In the genomic region with DNA sequence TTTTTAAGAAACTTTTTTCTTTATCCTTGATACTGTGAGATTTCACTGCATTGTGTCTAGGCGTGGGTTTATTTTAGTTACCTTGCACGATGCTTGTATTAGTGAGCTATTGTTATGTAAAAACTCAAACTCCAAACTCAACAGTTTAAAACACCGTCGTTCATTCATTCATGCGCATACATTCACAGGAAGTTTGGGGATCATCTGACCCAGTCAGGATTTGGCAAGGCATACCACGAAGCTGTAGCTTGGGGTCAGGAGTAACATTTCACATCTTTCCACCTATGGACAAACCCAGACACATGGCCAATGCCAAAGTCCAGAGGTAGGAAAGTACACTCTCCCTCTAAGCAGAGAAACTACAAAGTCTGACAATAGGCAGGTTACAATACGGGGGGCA, we compare ENCODE assay signal across 16 cellular contexts.
DNase-seq lines count a peak whose midpoint lies in the region; ATAC-seq, FAIRE-seq and TF ChIP-seq lines count a peak whose summit lies in the region.
"Had no signal": no experiment of that assay in that cellular context is flagged by ENCODE, and none has a peak within 500 bp of the region (broad histone marks: within the 10 kb centered on the region; RNA-seq: fewer than 3 reads in every experiment).

No MANE protein-coding gene starts in this region.

- no peaks in the 10 kb centered on the region for H4K20me1 ChIP-seq in H1 (replicated peaks in 1 of 2; ENCODE audit: control insufficient read depth in 1 of 2, insufficient read depth in 2 of 2, low read length in 2 of 2)

- no peak for TF ChIP-seq POLR2A in H1 (IDR thresholded peaks at IDR 0.05; ENCODE audit: control extremely low read depth in 1 of 2, low read depth in 2 of 2, low read length in 2 of 2)

- H2BK20ac ChIP-seq in H1 (ENCODE audit: low read length): no peak overlapping the region

- H3K9me3 ChIP-seq in HUES48 (ENCODE audit: control insufficient read depth, insufficient read depth, low read length) (no peaks in the 10 kb centered on the region), H1 (ENCODE audit: insufficient read depth in 2 of 2, low read depth in 1 of 2, low read length in 1 of 2) (no peaks in the 10 kb centered on the region)
- H3K9me3 ChIP-seq: A549, BE2C had no signal

- WGBS in H1 (ENCODE audit: extremely low coverage in 1 of 2, insufficient coverage in 1 of 2, insufficient read length in 1 of 2, insufficient replicate concordance in 2 of 2, low coverage in 1 of 2, low lambda C conversion rate in 2 of 2, missing lambda C conversion rate in 1 of 2), 2 experiments: 36% methylated on average over 7 of the region's 7 CpGs; no CpG with 5 or more reads in 1 of the 2 experiments

- TF ChIP-seq EP300 in H1 (IDR thresholded peaks at IDR 0.05; ENCODE audit: borderline replicate concordance in 1 of 2, low read depth in 2 of 2, low read length in 2 of 2): no peak

- H2BK15ac ChIP-seq in H1 (ENCODE audit: low read length): no peak overlapping the region

- H3K14ac ChIP-seq in H1 (ENCODE audit: insufficient read length): no peak overlapping the region

- no peaks in the 10 kb centered on the region for H3K36me3 ChIP-seq in HUES48 (ENCODE audit: control insufficient read depth, insufficient read depth, low read length)
- no peaks in the 10 kb centered on the region for H3K36me3 ChIP-seq in H1 (ENCODE audit: control insufficient read depth in 2 of 4, insufficient read depth in 4 of 4, low read length in 3 of 4)
- H3K36me3 ChIP-seq: BE2C had no signal

- H3K9ac ChIP-seq in HUES48 (ENCODE audit: low read depth, low read length) (no peak overlapping the region), H1 (replicated peaks in 1 of 4; ENCODE audit: extremely low read depth in 1 of 4, low read depth in 3 of 4, low read length in 3 of 4) (no peak overlapping the region)

- H3K27me3 ChIP-seq in HUES48 (ENCODE audit: control insufficient read depth, insufficient read depth, low read length) (no peaks in the 10 kb centered on the region), H1 (replicated peaks in 1 of 4; ENCODE audit: control insufficient read depth in 3 of 4, extremely low read depth in 1 of 4, insufficient read depth in 3 of 4, low read length in 3 of 4) (peaks cover 0 to 2% (median 0%) of the 10 kb centered on the region in 4 experiments; a peak in 1 of 7 replicates)
- H3K27me3 ChIP-seq: BE2C had no signal

- H3K27ac ChIP-seq in HUES48 (ENCODE audit: low read depth, low read length): peak overlapping the region; percentile 5
- H3K27ac ChIP-seq in H1 (ENCODE audit: low read depth, low read length): no peak overlapping the region
- H3K27ac ChIP-seq: A549, C4-2B had no signal

- H2BK12ac ChIP-seq in H1 (ENCODE audit: low read depth, low read length): peak overlapping the region; percentile 11; the same call in 1 of the 2 replicates

- ATAC-seq in sciatic nerve (no peak), HG03159 (IDR thresholded peaks at IDR 0.05; ENCODE audit: unreplicated experiment) (no peak)
- ATAC-seq: A549; CD8-positive, alpha-beta T cell; HepG2 had no signal

- peak; percentile 42 for FAIRE-seq in H1 (lab: Jason Lieb, UNC)
- FAIRE-seq: A549, GM19239, HepG2 had no signal

- peak overlapping the region; percentile 5 to 20; a peak in 2 of 4 replicates for H3K4me2 ChIP-seq in H1 (ENCODE audit: insufficient read depth in 1 of 2, low read depth in 2 of 2, low read length in 2 of 2)
- H3K4me2 ChIP-seq: A549 had no signal

- CTCF ChIA-PET in H1 (lab: Charles Lee; ENCODE audit: partially characterized antibody): no interaction called here

- no peak overlapping the region for H3K56ac ChIP-seq in H1 (replicated peaks; ENCODE audit: insufficient read length, low read depth, low read length)

- H4K91ac ChIP-seq in H1 (replicated peaks; ENCODE audit: insufficient read length, low read length): no peak overlapping the region

- no peak overlapping the region for H2AK5ac ChIP-seq in H1 (ENCODE audit: low read depth, low read length)

- H3K23ac ChIP-seq in H1 (ENCODE audit: insufficient read length): no peak overlapping the region

- H3K79me2 ChIP-seq in H1 (ENCODE audit: control insufficient read depth in 1 of 2, insufficient read depth in 2 of 2, low read length in 2 of 2): no peaks in the 10 kb centered on the region

- no peaks in the 10 kb centered on the region for H3K23me2 ChIP-seq in H1 (ENCODE audit: low read depth, low read length)

- H4K5ac ChIP-seq in H1 (ENCODE audit: insufficient read length, low read depth, low read length): no peak overlapping the region

- H3K4ac ChIP-seq in H1 (replicated peaks; ENCODE audit: insufficient read length, low read depth, low read length): no peak overlapping the region

- intact Hi-C loops in cardiac septum (cut with DNase I) (no loop called here), sciatic nerve (cut with DNase I) (no loop called here)

- no peak for TF ChIP-seq RAD21 in H1 (IDR thresholded peaks at IDR 0.05 in 1 of 2, conservative IDR thresholded peaks at IDR 0.05 in 1 of 2; ENCODE audit: low read depth in 2 of 2, low read length in 2 of 2)

- H3K4me3 ChIP-seq in HUES48 (ENCODE audit: low read depth, low read length) (peak overlapping the region; percentile 15), H1 (ENCODE audit: extremely low read depth in 1 of 4, insufficient read depth in 2 of 4, low read depth in 3 of 4, low read length in 4 of 4) (no peak overlapping the region; a peak in 1 of 8 replicates)
- H3K4me3 ChIP-seq: A549 had no signal

- no peak overlapping the region for H2BK120ac ChIP-seq in H1 (replicated peaks; ENCODE audit: low read depth, low read length)

- peaks cover 11% of the 10 kb centered on the region for H3K4me1 ChIP-seq in HUES48 (ENCODE audit: control insufficient read depth, insufficient read depth, low read length)
- H3K4me1 ChIP-seq in H1 (replicated peaks in 1 of 4; ENCODE audit: control insufficient read depth in 3 of 4, insufficient read depth in 4 of 4, low read length in 3 of 4): peaks cover 2 to 4% (median 3%) of the 10 kb centered on the region in 4 experiments; a peak in 5 of 7 replicates
- H3K4me1 ChIP-seq: A549, BE2C had no signal

- DNase-seq in H1 (ENCODE audit: low read depth in 1 of 2, low spot score in 2 of 2) (no peak), iPS-NIHi11 (ENCODE audit: low spot score) (peak; percentile 21), cardiac septum (ENCODE audit: low spot score) (no peak), sciatic nerve (ENCODE audit: low spot score) (no peak), mesenteric fat pad (ENCODE audit: low spot score) (no peak)
- DNase-seq: BE2C; CD8-positive, alpha-beta T cell; COR-L47; DND-41; GF-D8 had no signal

- peak overlapping the region; percentile 55; the same call in 1 of the 2 replicates for H2AFZ ChIP-seq in H1 (ENCODE audit: low read length)

- H3K18ac ChIP-seq in H1 (ENCODE audit: extremely low read depth, low read length): no peak overlapping the region; the same call in 1 of the 2 replicates

- H4K8ac ChIP-seq in H1 (ENCODE audit: extremely low read depth, insufficient read depth, low read length): no peak overlapping the region

- POLR2A ChIA-PET in H1 (lab: Charles Lee; ENCODE audit: partially characterized antibody): no interaction called here

- no peaks in the 10 kb centered on the region for H3K79me1 ChIP-seq in H1 (ENCODE audit: low read depth, low read length)

- peak overlapping the region; percentile 10; the same call in 1 of the 2 replicates for H2BK5ac ChIP-seq in H1 (ENCODE audit: low read depth, low read length)

- TF ChIP-seq CTCF in H1 (IDR thresholded peaks at IDR 0.05; ENCODE audit: control extremely low read depth in 1 of 3, insufficient read depth in 1 of 3, low read depth in 1 of 3, low read length in 3 of 3): no peak

TF ChIP-seq in H1, 55 proteins besides CTCF, POLR2A, EP300 and RAD21:
- TF ChIP-seq POU5F1 (IDR thresholded peaks at IDR 0.05; ENCODE audit: low read depth, low read length): peak; percentile 93
- no peak for TF ChIP-seq FOSL1 (IDR thresholded peaks at IDR 0.05; ENCODE audit: insufficient read depth, low read depth, low read length)
- 0 out of 2 replicates have a peak, but pooled peaks have one; percentile 8 for TF ChIP-seq TEAD4 (IDR thresholded peaks at IDR 0.05; ENCODE audit: low read depth, low read length)
